18 cellular contexts compared by ENCODE assay signal in genomic region chr7:106792233-106792926, GRCh38.
A peak's percentile ranks its signal among the peaks of the same experiment; 100 is the strongest.
DNase-seq lines count a peak whose midpoint lies in the region; ATAC-seq and TF ChIP-seq lines count a peak whose summit lies in the region.
"Had no signal": no experiment of that assay in that cellular context is flagged by ENCODE, and none has a peak within 500 bp of the region (broad histone marks: within the 10 kb centered on the region; RNA-seq: fewer than 3 reads in every experiment).

No MANE protein-coding gene starts in this region.

- intact Hi-C loops in CD14-positive monocyte (cut with micrococcal nuclease) = loop anchor here (5.0 to 10.0 kb wide), 3 partner anchors 92 to 360 kb away; no protein-coding TSS in a partner anchor

- no peak overlapping the region for H3K4me3 ChIP-seq in mesenchymal stem cell (ENCODE audit: insufficient read depth in 1 of 2, low read depth in 1 of 2, low read length in 2 of 2)
- H3K4me3 ChIP-seq: BLaER1, PC-9, SJSA1 had no signal

- no peak overlapping the region for H3K4me2 ChIP-seq in mesenchymal stem cell (ENCODE audit: low read length, poor library complexity, severe bottlenecking)
- H3K4me2 ChIP-seq: BLaER1, KMS-11, PC-9 had no signal

- H3K27me3 Mint-ChIP-seq in HFFc6 (ENCODE audit: insufficient read depth) (no peaks in the 10 kb centered on the region; the same call in 1 of the 2 replicates), CD14-positive monocyte (ENCODE audit: low read depth in 3 of 3) (peaks cover 1 to 5% (median 4%) of the 10 kb centered on the region in 3 donors)
- H3K27me3 Mint-ChIP-seq: CD4-positive, alpha-beta T cell had no signal

- H3K23ac ChIP-seq in mesenchymal stem cell (ENCODE audit: low read length in 2 of 2) = no peak overlapping the region

- no peaks in the 10 kb centered on the region for H3K36me3 ChIP-seq in mesenchymal stem cell (ENCODE audit: control insufficient read depth in 1 of 2, insufficient read depth in 2 of 2, low read depth in 1 of 2, low read length in 2 of 2)
- H3K36me3 ChIP-seq: BLaER1 had no signal

- H3K4me3 Mint-ChIP-seq in HFFc6 = no peak overlapping the region; the same call in 1 of the 2 replicates
- no peak overlapping the region for H3K4me3 Mint-ChIP-seq in CD14-positive monocyte
- H3K4me3 Mint-ChIP-seq: CD4-positive, alpha-beta T cell had no signal

- no peaks in the 10 kb centered on the region for H3K79me1 ChIP-seq in mesenchymal stem cell (replicated peaks; ENCODE audit: low read length, poor library complexity, severe bottlenecking)

- no peak overlapping the region for H2AK5ac ChIP-seq in mesenchymal stem cell (ENCODE audit: low read length, severe bottlenecking)

- no peak overlapping the region for H3K14ac ChIP-seq in mesenchymal stem cell (ENCODE audit: low read length in 2 of 2)

- TF ChIP-seq CTCF in HFFc6 (IDR thresholded peaks at IDR 0.05) = no peak
- TF ChIP-seq CTCF in CD14-positive monocyte (IDR thresholded peaks at IDR 0.05) = no peak

- no peak overlapping the region for H2BK5ac ChIP-seq in mesenchymal stem cell (ENCODE audit: low read depth, low read length, poor library complexity, severe bottlenecking)

- H3K4me1 Mint-ChIP-seq in HFFc6 (ENCODE audit: low read depth) = peaks cover 23% of the 10 kb centered on the region
- no peaks in the 10 kb centered on the region for H3K4me1 Mint-ChIP-seq in CD14-positive monocyte

- H2BK12ac ChIP-seq in mesenchymal stem cell (ENCODE audit: low read length in 2 of 2) = no peak overlapping the region

- H3K4me1 ChIP-seq in mesenchymal stem cell (ENCODE audit: control insufficient read depth, insufficient read depth, low read depth, low read length) = no peaks in the 10 kb centered on the region

- H2BK15ac ChIP-seq in mesenchymal stem cell (ENCODE audit: low read depth, poor library complexity, severe bottlenecking) = no peak overlapping the region

- peak; percentile 8 for DNase-seq in EL
- peak; percentile 33 for DNase-seq in HFFc6
- DNase-seq in amniotic epithelial cell (ENCODE audit: low read depth) = peak; percentile 20
- DNase-seq in mesenchymal stem cell = peak; percentile 89
- no peak for DNase-seq in dedifferentiated amniotic fluid mesenchymal stem cell (ENCODE audit: extremely low spot score)
- DNase-seq in CD14-positive monocyte (ENCODE audit: low spot score) = no peak
- no peak for DNase-seq in SW480 (ENCODE audit: low spot score)
- DNase-seq: GF-D8, NCI-H2081 treated with DMSO at 0.1 percent for 48 hours, NCI-H524 treated with DMSO at 0.1 percent for 48 hours, NCI-H774, PC-9 had no signal

- peaks cover 4% of the 10 kb centered on the region; the same call in 1 of the 2 replicates for H3K9me3 Mint-ChIP-seq in HFFc6
- H3K9me3 Mint-ChIP-seq in CD14-positive monocyte = peaks cover 0 to 4% (median 1%) of the 10 kb centered on the region in 7 donors
- H3K9me3 Mint-ChIP-seq: CD4-positive, alpha-beta T cell had no signal

- H3K9ac ChIP-seq in mesenchymal stem cell (ENCODE audit: low read length) = no peak overlapping the region
- H3K9ac ChIP-seq: BLaER1, KMS-11 had no signal

- peak overlapping the region; percentile 18; the same call in 1 of the 2 replicates for H3K27ac Mint-ChIP-seq in HFFc6
- H3K27ac Mint-ChIP-seq in CD14-positive monocyte = no peak overlapping the region
- H3K27ac Mint-ChIP-seq: CD4-positive, alpha-beta T cell had no signal

- no peak overlapping the region for H3K4ac ChIP-seq in mesenchymal stem cell (ENCODE audit: low read depth in 1 of 2, low read length in 2 of 2)

- H3K18ac ChIP-seq in mesenchymal stem cell (ENCODE audit: low read depth in 1 of 2, low read length in 2 of 2) = no peak overlapping the region

- H4K91ac ChIP-seq in mesenchymal stem cell (ENCODE audit: low read length) = no peak overlapping the region

- H2BK120ac ChIP-seq in mesenchymal stem cell (ENCODE audit: low read depth, low read length) = no peak overlapping the region

- no peaks in the 10 kb centered on the region for H3K27me3 ChIP-seq in mesenchymal stem cell (ENCODE audit: control insufficient read depth in 1 of 2, insufficient read depth in 1 of 2, low read length in 2 of 2)
- H3K27me3 ChIP-seq: BLaER1, SJSA1 had no signal

- H3K36me3 Mint-ChIP-seq in HFFc6 (ENCODE audit: low read depth) = peaks cover 4% of the 10 kb centered on the region; the same call in 1 of the 2 replicates
- H3K36me3 Mint-ChIP-seq in CD14-positive monocyte = no peaks in the 10 kb centered on the region

- 17% methylated on average over 8 of the region's 8 CpGs for WGBS in mesenchymal stem cell

- no peak overlapping the region for H2AFZ ChIP-seq in mesenchymal stem cell (ENCODE audit: low read depth, low read length)
- H2AFZ ChIP-seq: PC-9 had no signal

- H4K8ac ChIP-seq in mesenchymal stem cell (ENCODE audit: low read length) = no peak overlapping the region

- no peak overlapping the region for H3K27ac ChIP-seq in mesenchymal stem cell (ENCODE audit: low read length, poor library complexity, severe bottlenecking)
- H3K27ac ChIP-seq: BLaER1, KMS-11, PC-9, SJSA1 had no signal

- H3K9me3 ChIP-seq in mesenchymal stem cell (ENCODE audit: control insufficient read depth, low read length) = peaks cover 5% of the 10 kb centered on the region

- ATAC-seq in HG03280 (IDR thresholded peaks at IDR 0.05; ENCODE audit: unreplicated experiment) = no peak
- ATAC-seq: Right ventricle myocardium inferior had no signal

Comparison
In these comparisons a context has a peak if more than half of its experiments do, and no peak if none do; other contexts are left out.
1. DNase-seq: peak in EL (single experiment), HFFc6 (single experiment), amniotic epithelial cell (single experiment) and mesenchymal stem cell (single experiment); none in dedifferentiated amniotic fluid mesenchymal stem cell (single experiment), CD14-positive monocyte (single experiment) and SW480 (single experiment).